ENCODE assay signal across 31 cellular contexts in the genomic region with DNA sequence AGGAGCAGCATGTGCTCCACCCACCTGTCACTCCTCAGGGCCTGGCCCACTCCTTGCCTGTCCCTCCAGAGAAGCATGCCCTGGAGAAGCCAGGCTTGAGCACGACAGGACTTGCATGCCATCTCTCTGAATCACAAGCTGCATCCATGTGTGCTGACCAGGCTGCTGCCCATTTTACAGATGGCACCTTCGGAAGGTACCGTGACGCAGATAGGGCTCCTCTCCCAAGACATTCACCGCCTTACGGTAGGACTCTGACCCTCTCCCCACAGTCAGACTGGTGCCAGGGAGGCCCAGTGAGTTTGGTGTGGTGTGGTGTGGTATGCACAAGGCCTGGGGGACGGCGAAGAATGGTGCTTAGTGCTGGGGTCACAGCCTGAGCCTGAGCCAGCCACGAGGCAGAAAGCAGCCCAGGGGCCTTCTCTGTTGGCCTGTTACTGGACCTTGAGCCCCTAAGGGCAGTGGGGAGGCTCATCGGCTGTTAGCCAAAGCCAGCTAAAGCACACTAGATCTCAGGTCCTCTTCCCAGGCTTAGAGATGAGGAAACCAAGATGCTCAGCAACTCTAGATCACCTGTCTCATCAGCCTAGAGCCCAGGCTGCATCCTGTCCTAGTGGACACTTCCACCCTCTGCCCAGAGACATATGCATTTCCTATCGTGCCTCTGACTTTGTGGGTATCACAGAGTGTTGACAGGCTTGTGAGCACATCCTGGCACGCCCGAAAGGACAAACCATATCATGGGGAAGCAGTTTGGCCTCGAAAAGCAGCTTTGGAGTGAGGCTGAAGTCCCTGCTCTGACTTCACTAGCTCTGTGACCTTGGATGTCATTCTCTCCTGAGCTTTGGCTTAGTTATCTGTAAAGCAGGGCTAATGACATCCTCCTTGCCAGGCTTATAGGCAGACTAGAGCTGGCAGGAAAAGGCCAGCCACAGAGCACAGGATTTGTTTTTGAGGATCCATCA. TPM values are rescaled to one million over a fixed set of nuclear protein-coding genes. Genes with fewer than 3 reads are reported as not detected.
DNase-seq lines count a peak whose midpoint lies in the region; ATAC-seq, FAIRE-seq and TF ChIP-seq lines count a peak whose summit lies in the region.
"Had no signal": no experiment of that assay in that cellular context is flagged by ENCODE, and none has a peak within 500 bp of the region (broad histone marks: within the 10 kb centered on the region; RNA-seq: fewer than 3 reads in every experiment).

No MANE protein-coding gene starts in this region.

- TF ChIP-seq POLR2A in adrenal gland (IDR thresholded peaks at IDR 0.05), result no peak
- TF ChIP-seq POLR2A in HepG2 (IDR thresholded peaks at IDR 0.05; ENCODE audit: insufficient read depth in 1 of 2, low read depth in 2 of 2, low read length in 2 of 2), result no peak

- no peaks in the 10 kb centered on the region for H4K20me1 ChIP-seq in HepG2 (ENCODE audit: insufficient read depth, low read length)

- TF ChIP-seq EP300 in HepG2 (IDR thresholded peaks at IDR 0.05; ENCODE audit: low read depth in 2 of 2, low read length in 2 of 2), result no peak
- TF ChIP-seq EP300 in HepG2 (CRISPR knock-in tag; IDR thresholded peaks at IDR 0.05; ENCODE audit: borderline replicate concordance), result no peak

- TF ChIP-seq CTCF in adrenal gland (IDR thresholded peaks at IDR 0.05), result no peak
- TF ChIP-seq CTCF in HepG2 (CRISPR knock-in tag; IDR thresholded peaks at IDR 0.05), result no peak

- H3K27ac ChIP-seq in adrenal gland (peak overlapping the region in 3 of 5 donors; percentile 7 to 71 (median 13)), HepG2 (ENCODE audit: extremely low read length, insufficient read depth, low read length) (peak overlapping the region; percentile 31)
- H3K27ac ChIP-seq: GM23248 had no signal

- H3K4me3 ChIP-seq in adrenal gland (no peak overlapping the region), HepG2 (replicated peaks in 1 of 3; ENCODE audit: insufficient read depth in 1 of 3, low read depth in 2 of 3, low read length in 3 of 3) (no peak overlapping the region), MG63 (no peak overlapping the region)
- H3K4me3 ChIP-seq: GM23248, smooth muscle cell, stomach had no signal

- H3K9ac ChIP-seq in HepG2 (ENCODE audit: insufficient read depth, low read depth, low read length), result no peak overlapping the region
- H3K9ac ChIP-seq: GM23248 had no signal

- H3K79me2 ChIP-seq in HepG2 (ENCODE audit: insufficient read depth, low read length), result no peaks in the 10 kb centered on the region

- CTCF ChIA-PET in HepG2 (lab: Yijun Ruan, JAX; ENCODE audit: low intra/inter-chr PET ratio, low total read pairs), result interaction anchor here (2.1 to 3.1 kb wide), 2 partner anchors 84 to 142 kb away, joined by 7 to 31 read pairs; a partner anchor contains a TSS

- peak overlapping the region; percentile 2; the same call in 1 of the 2 replicates for H3K4me2 ChIP-seq in HepG2 (ENCODE audit: low read depth, low read length)
- H3K4me2 ChIP-seq: smooth muscle cell had no signal

- 68 to 75% (median 72%) methylated on average over 7 to 14 of the region's 14 CpGs for WGBS in adrenal gland, 4 donors
- WGBS in HepG2 (ENCODE audit: low lambda C conversion rate), result 65% methylated on average over 6 of the region's 14 CpGs

- no peak for TF ChIP-seq RAD21 in HepG2 (CRISPR knock-in tag; IDR thresholded peaks at IDR 0.05)

- ATAC-seq in Right ventricle myocardium superior (ENCODE audit: poor library complexity), result peak; percentile 87
- ATAC-seq in HepG2, result peak; percentile 74
- ATAC-seq: esophagus mucosa; naive thymus-derived CD8-positive, alpha-beta T cell; WTC11 had no signal

- in situ Hi-C loops in HepG2 (cut with HindIII; ENCODE audit: extremely low pct_ligation_motif_present, low pct_unique_long_range_greater_than_20kb), result no loop called here

- BruUV-seq in HepG2 (replicated peaks; lab: Mats Ljungman, UMichigan), result no TSS peak

- POLR2A ChIA-PET in HepG2 (lab: Yijun Ruan, JAX), result interaction anchor here (1.0 to 1.2 kb wide), 2 partner anchors 82 to 84 kb away, joined by 3 to 5 read pairs; no protein-coding TSS in a partner anchor

- no peaks in the 10 kb centered on the region for H3K27me3 ChIP-seq in adrenal gland
- no peaks in the 10 kb centered on the region for H3K27me3 ChIP-seq in HepG2 (ENCODE audit: control insufficient read depth in 1 of 2, insufficient read depth in 2 of 2, low read length in 2 of 2)
- no peaks in the 10 kb centered on the region for H3K27me3 ChIP-seq in MG63
- H3K27me3 ChIP-seq: stomach had no signal

- intact Hi-C loops in adrenal gland (cut with DNase I) (no loop called here), Right ventricle myocardium superior (cut with DNase I) (loop anchor here (5.0 kb wide), 1 partner anchor 83 kb away; no protein-coding TSS in a partner anchor), HepG2 (cut with micrococcal nuclease; ENCODE audit: unreplicated experiment) (loop anchor here (2.0 kb wide), 2 partner anchors 83 to 143 kb away; a partner anchor contains a TSS)

- H3K9me3 ChIP-seq in adrenal gland (replicated peaks in 1 of 3) (no peaks in the 10 kb centered on the region), HepG2 (ENCODE audit: low read length) (no peaks in the 10 kb centered on the region), MG63 (no peaks in the 10 kb centered on the region)
- H3K9me3 ChIP-seq: stomach had no signal

- H3K36me3 ChIP-seq in adrenal gland (replicated peaks in 1 of 2), result peaks cover 0 to 37% of the 10 kb centered on the region in 2 donors
- peaks cover 24 to 48% of the 10 kb centered on the region in 2 experiments for H3K36me3 ChIP-seq in HepG2 (replicated peaks in 1 of 2; ENCODE audit: control insufficient read depth in 1 of 2, insufficient read depth in 2 of 2, low read length in 2 of 2)
- H3K36me3 ChIP-seq in MG63, result no peaks in the 10 kb centered on the region

- no peak overlapping the region for H2AFZ ChIP-seq in HepG2 (ENCODE audit: low read length)
- H2AFZ ChIP-seq: GM23248 had no signal

- DNase-seq in adrenal gland, result peak in 5 of 7 donors; percentile 42 to 67 (median 52)
- DNase-seq in Right ventricle myocardium superior, result no peak
- DNase-seq in HepG2 (ENCODE audit: low spot score), result peak; percentile 20
- DNase-seq in superior temporal gyrus (ENCODE audit: extremely low spot score), result peak; percentile 16
- no peak for DNase-seq in NCI-H187 (lab: John Stamatoyannopoulos, UW)
- no peak for DNase-seq in MG63
- no peak for DNase-seq in NCI-H774 (lab: John Stamatoyannopoulos, UW)
- DNase-seq: activated naive CD4-positive, alpha-beta T cell treated with anti-CD3 and anti-CD28 coated beads for 36 hours; Calu3; DND-41; endodermal cell; foreskin melanocyte; GM23248; hippocampal formation; midbrain; naive thymus-derived CD8-positive, alpha-beta T cell; NCI-H2171; NCI-H510A treated with DMSO at 0.1 percent for 48 hours; NK-92 treated with Interleukin-12 subunit alpha and Interleukin-12 subunit beta, amount 100 ng/mL, for 24 hours; occipital lobe; SHP77 treated with DMSO at 0.1 percent for 48 hours; stimulated activated CD4-positive, alpha-beta T cell treated with anti-CD3 and anti-CD28 coated beads, Interleukin-1b, Interleukin-23, amount 100 ng/mL, for 48 hours; stimulated activated CD8-positive, alpha-beta memory T cell treated with anti-CD3 and anti-CD28 coated beads, Interleukin-4, amount 100 ng/mL, for 48 hours; stomach had no signal

- FAIRE-seq in HepG2 (lab: Jason Lieb, UNC), result no peak
- FAIRE-seq: colon had no signal

- H3K4me1 ChIP-seq in adrenal gland (replicated peaks in 1 of 2) (peaks cover 0 to 8% of the 10 kb centered on the region in 2 donors), HepG2 (ENCODE audit: insufficient read depth, low read length) (peaks cover 36% of the 10 kb centered on the region)

RNA-seq across cellular contexts. Expression of a gene that starts 17.8 kb away (rescaled TPM):
- total RNA-seq in adrenal gland (1 to 10 TPM; 1.6 to 6.5 (median 3.6) TPM), Right ventricle myocardium superior (1.0 TPM), HepG2 (2016; rRNA removed; fragmentation: Illumina TruSeq; extraction: Trizol) (0.51 and 0.53 TPM in 2 replicates)
- polyA plus RNA-seq in adrenal gland (1 to 10 TPM; 4.3 to 9.7 (median 7.4) TPM), HepG2 (2011; rRNA removed) (0.40 and 1.2 TPM in 2 replicates)
- total RNA-seq in HepG2 (2016; cell fraction: cytosol; rRNA removed; fragmentation: Illumina TruSeq; extraction: Trizol; ENCODE audit: low read depth), result 0.18 and 0.20 TPM in 2 replicates
- total RNA-seq in HepG2 (2016; cell fraction: insoluble cytoplasmic fraction; rRNA removed; fragmentation: Illumina TruSeq; extraction: Trizol), result 0.24 and 0.88 TPM in 2 replicates
- total RNA-seq in HepG2 (2016; cell fraction: membrane; rRNA removed; fragmentation: Illumina TruSeq; extraction: Trizol), result 0.46 and 0.76 TPM in 2 replicates
- 0.60 and 1.4 TPM in 2 replicates for total RNA-seq in HepG2 (2016; cell fraction: nucleus; rRNA removed; fragmentation: Illumina TruSeq; extraction: Trizol)
- 0.38 and 0.49 TPM in 2 replicates for polyA plus RNA-seq in HepG2 (2011; cell fraction: cytosol; rRNA removed)
- 0.42 and 1.2 TPM in 2 replicates for polyA plus RNA-seq in HepG2 (2011; cell fraction: nucleus; rRNA removed)
- polyA plus RNA-seq in HepG2 (2012), result 0.34 and 0.53 TPM in 2 replicates
- 0.32 and 0.83 TPM in 2 replicates for polyA plus RNA-seq in HepG2 (2016; cell fraction: cytosol; fragmentation: Illumina TruSeq; extraction: Trizol; ENCODE audit: low read depth)
- polyA plus RNA-seq in HepG2 (2016; cell fraction: insoluble cytoplasmic fraction; fragmentation: Illumina TruSeq; extraction: Trizol; ENCODE audit: low read depth), result 0.39 and 1.1 TPM in 2 replicates
- polyA plus RNA-seq in HepG2 (2016; cell fraction: membrane; fragmentation: Illumina TruSeq; extraction: Trizol; ENCODE audit: low read depth), result 0.48 TPM in 1 of 2 replicates, not detected in the other
- polyA plus RNA-seq in HepG2 (2016; cell fraction: nucleus; fragmentation: Illumina TruSeq; extraction: Trizol; ENCODE audit: insufficient read depth, low read depth), result 0.70 and 0.84 TPM in 2 replicates
- polyA minus RNA-seq in HepG2 (2011; rRNA and poly(A)+ RNA removed; ENCODE audit: low replicate concordance), result 0.44 TPM in 1 of 2 replicates, not detected in the other
- 0.79 TPM in 1 of 2 replicates, not detected in the other for polyA minus RNA-seq in HepG2 (2011; cell fraction: cytosol; rRNA and poly(A)+ RNA removed)
- under 0.01 and 0.25 TPM in 2 replicates for polyA minus RNA-seq in HepG2 (2011; cell fraction: nucleus; rRNA and poly(A)+ RNA removed)
- 20.2 and 21.9 TPM in 2 replicates for total RNA-seq in MG63 (2014; rRNA removed; shearing (Covaris generic); ENCODE audit: low replicate concordance)
- total RNA-seq: naive thymus-derived CD8-positive, alpha-beta T cell had no signal

RNA-seq across cellular contexts. Expression of a gene that starts 50.7 kb away (rescaled TPM):
- total RNA-seq in adrenal gland (not detected), Right ventricle myocardium superior (not detected), HepG2 (2016; rRNA removed; fragmentation: Illumina TruSeq; extraction: Trizol) (not detected in 2 replicates)
- polyA plus RNA-seq in adrenal gland (not detected), HepG2 (2011; rRNA removed) (not detected in 2 replicates)
- not detected in 2 replicates for total RNA-seq in HepG2 (2016; cell fraction: cytosol; rRNA removed; fragmentation: Illumina TruSeq; extraction: Trizol; ENCODE audit: low read depth)
- not detected in 2 replicates for total RNA-seq in HepG2 (2016; cell fraction: insoluble cytoplasmic fraction; rRNA removed; fragmentation: Illumina TruSeq; extraction: Trizol)
- not detected in 2 replicates for total RNA-seq in HepG2 (2016; cell fraction: membrane; rRNA removed; fragmentation: Illumina TruSeq; extraction: Trizol)
- not detected in 2 replicates for total RNA-seq in HepG2 (2016; cell fraction: nucleus; rRNA removed; fragmentation: Illumina TruSeq; extraction: Trizol)
- polyA plus RNA-seq in HepG2 (2011; cell fraction: cytosol; rRNA removed), result not detected in 2 replicates
- not detected in 2 replicates for polyA plus RNA-seq in HepG2 (2011; cell fraction: nucleus; rRNA removed)
- not detected in 2 replicates for polyA plus RNA-seq in HepG2 (2012)
- not detected in 2 replicates for polyA plus RNA-seq in HepG2 (2016; cell fraction: cytosol; fragmentation: Illumina TruSeq; extraction: Trizol; ENCODE audit: low read depth)
- polyA plus RNA-seq in HepG2 (2016; cell fraction: insoluble cytoplasmic fraction; fragmentation: Illumina TruSeq; extraction: Trizol; ENCODE audit: low read depth), result not detected in 2 replicates
- polyA plus RNA-seq in HepG2 (2016; cell fraction: membrane; fragmentation: Illumina TruSeq; extraction: Trizol; ENCODE audit: low read depth), result not detected in 2 replicates
- polyA plus RNA-seq in HepG2 (2016; cell fraction: nucleus; fragmentation: Illumina TruSeq; extraction: Trizol; ENCODE audit: insufficient read depth, low read depth), result not detected in 2 replicates
- polyA minus RNA-seq in HepG2 (2011; rRNA and poly(A)+ RNA removed; ENCODE audit: low replicate concordance), result not detected in 2 replicates
- not detected in 2 replicates for polyA minus RNA-seq in HepG2 (2011; cell fraction: cytosol; rRNA and poly(A)+ RNA removed)
- not detected in 2 replicates for polyA minus RNA-seq in HepG2 (2011; cell fraction: nucleus; rRNA and poly(A)+ RNA removed)
- not detected in 2 replicates for total RNA-seq in MG63 (2014; rRNA removed; shearing (Covaris generic); ENCODE audit: low replicate concordance)
- total RNA-seq: activated naive CD4-positive, alpha-beta T cell treated with anti-CD3 and anti-CD28 coated beads for 36 hours; activated T-helper 1 cell treated with anti-CD3 and anti-CD28 coated beads, Interleukin-12 subunit alpha, Interleukin-12 subunit beta, Interleukin-2, Interleukin-4 antibody, amounts not matched to agents 30 ng/mL and 10 ng/mL and 1 ng/mL, durations not matched to agents 14 hours and 24 hours and 36 hours; Calu3; GM23248; liver; naive thymus-derived CD8-positive, alpha-beta T cell; occipital lobe had no signal
- polyA plus RNA-seq: CD14-positive monocyte; liver; naive thymus-derived CD8-positive, alpha-beta T cell had no signal

Comparison
In these comparisons a context has a peak if more than half of its experiments do, and no peak if none do; other contexts are left out.
1. DNase-seq: peak in adrenal gland (5 of 7), HepG2 (single experiment) and superior temporal gyrus (single experiment); none in Right ventricle myocardium superior (single experiment), NCI-H187 (0 of 2), MG63 (single experiment) and NCI-H774 (single experiment).
2. intact Hi-C loops: an anchor here in Right ventricle myocardium superior (5.0 kb wide) and HepG2 (2.0 kb wide); none called in adrenal gland.